ENCODE assay signal across 29 cellular contexts in the genomic region with DNA sequence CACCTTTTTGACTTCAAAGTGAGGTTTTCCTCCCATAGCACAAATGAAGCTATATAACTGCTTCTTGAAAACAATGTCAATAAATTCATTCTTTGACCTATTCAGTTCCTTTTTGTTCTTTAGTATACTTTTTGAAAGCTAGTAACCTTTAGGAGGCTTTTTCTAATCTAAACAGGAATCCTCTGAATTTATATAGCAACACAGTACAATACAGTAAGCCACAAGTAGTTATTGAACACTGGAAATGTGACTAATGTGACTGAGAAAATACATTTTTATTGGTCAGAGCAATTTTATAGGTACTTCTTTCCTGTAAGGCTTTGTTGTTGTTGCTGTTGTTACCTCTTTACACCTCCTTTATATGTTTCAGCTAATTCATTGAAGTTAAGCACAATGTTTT. TPM values are rescaled to one million over a fixed set of nuclear protein-coding genes. Genes with fewer than 3 reads are reported as not detected.
"Had no signal": no experiment of that assay in that cellular context is flagged by ENCODE, and none has a peak within 500 bp of the region (broad histone marks: within the 10 kb centered on the region; RNA-seq: fewer than 3 reads in every experiment).

No MANE protein-coding gene starts in this region.

- H3K9me3 Mint-ChIP-seq: activated CD4-positive, alpha-beta memory T cell treated with anti-CD3 and anti-CD28 coated beads, Interleukin-2, amount 10 ng/mL, durations not matched to agents 7 days and 5 days; activated CD4-positive, alpha-beta T cell treated with anti-CD3 and anti-CD28 coated beads, Interleukin-2, amount 10 ng/mL, durations not matched to agents 7 days and 5 days; activated naive CD4-positive, alpha-beta T cell treated with anti-CD3 and anti-CD28 coated beads, Interleukin-2, amount 10 ng/mL, durations not matched to agents 7 days and 5 days; activated T-cell treated with anti-CD3 and anti-CD28 coated beads, Interleukin-2, amount 50 U/mL, for 24 hours; WTC11 had no signal

- FAIRE-seq: astrocyte, bronchial epithelial cell had no signal

- ATAC-seq: activated T-cell treated with anti-CD3 and anti-CD28 coated beads, Interleukin-2, amount 50 U/mL, for 72 hours; gastroesophageal sphincter; WTC11 had no signal

- H3K27me3 Mint-ChIP-seq: activated CD4-positive, alpha-beta memory T cell treated with anti-CD3 and anti-CD28 coated beads, Interleukin-2, amount 10 ng/mL, durations not matched to agents 7 days and 5 days; activated CD4-positive, alpha-beta T cell treated with anti-CD3 and anti-CD28 coated beads, Interleukin-2, amount 10 ng/mL, durations not matched to agents 7 days and 5 days; activated naive CD4-positive, alpha-beta T cell treated with anti-CD3 and anti-CD28 coated beads, Interleukin-2, amount 10 ng/mL, durations not matched to agents 7 days and 5 days; activated naive CD8-positive, alpha-beta T cell; activated T-cell treated with anti-CD3 and anti-CD28 coated beads, Interleukin-2, amount 50 U/mL, for 24 hours had no signal

- H3K27ac ChIP-seq: brain microvascular endothelial cell, colonic mucosa, esophagus muscularis mucosa, gastroesophageal sphincter had no signal

- H3K27me3 ChIP-seq: brain microvascular endothelial cell, colonic mucosa, esophagus muscularis mucosa, gastroesophageal sphincter had no signal

- H3K4me3 Mint-ChIP-seq: activated CD4-positive, alpha-beta memory T cell treated with anti-CD3 and anti-CD28 coated beads, Interleukin-2, amount 10 ng/mL, durations not matched to agents 7 days and 5 days; activated CD4-positive, alpha-beta T cell treated with anti-CD3 and anti-CD28 coated beads, Interleukin-2, amount 10 ng/mL, durations not matched to agents 7 days and 5 days; activated naive CD4-positive, alpha-beta T cell treated with anti-CD3 and anti-CD28 coated beads, Interleukin-2, amount 10 ng/mL, durations not matched to agents 7 days and 5 days; activated naive CD8-positive, alpha-beta T cell; activated T-cell treated with anti-CD3 and anti-CD28 coated beads, Interleukin-2, amount 50 U/mL, for 24 hours; activated T-cell treated with anti-CD3 and anti-CD28 coated beads, Interleukin-2, amount 50 U/mL, for 72 hours; WTC11 had no signal

- H3K4me3 ChIP-seq: colonic mucosa, esophagus muscularis mucosa, gastroesophageal sphincter had no signal

- H3K36me3 ChIP-seq: brain microvascular endothelial cell, colonic mucosa, esophagus muscularis mucosa, gastroesophageal sphincter had no signal

- H3K36me3 Mint-ChIP-seq: activated naive CD4-positive, alpha-beta T cell treated with anti-CD3 and anti-CD28 coated beads, Interleukin-2, amount 10 ng/mL, durations not matched to agents 7 days and 5 days; activated naive CD8-positive, alpha-beta T cell; WTC11 had no signal

- H3K4me1 ChIP-seq: colonic mucosa had no signal

- H3K27ac Mint-ChIP-seq: activated CD4-positive, alpha-beta memory T cell treated with anti-CD3 and anti-CD28 coated beads, Interleukin-2, amount 10 ng/mL, durations not matched to agents 7 days and 5 days; activated CD4-positive, alpha-beta T cell treated with anti-CD3 and anti-CD28 coated beads, Interleukin-2, amount 10 ng/mL, durations not matched to agents 7 days and 5 days; activated naive CD4-positive, alpha-beta T cell treated with anti-CD3 and anti-CD28 coated beads, Interleukin-2, amount 10 ng/mL, durations not matched to agents 7 days and 5 days; activated naive CD8-positive, alpha-beta T cell; activated T-cell treated with anti-CD3 and anti-CD28 coated beads, Interleukin-2, amount 50 U/mL, for 24 hours; activated T-cell treated with anti-CD3 and anti-CD28 coated beads, Interleukin-2, amount 50 U/mL, for 72 hours had no signal

- DNase-seq: activated CD4-positive, alpha-beta memory T cell treated with anti-CD3 and anti-CD28 coated beads, Interleukin-2, amount 10 ng/mL, durations not matched to agents 7 days and 5 days; activated CD4-positive, alpha-beta T cell treated with anti-CD3 and anti-CD28 coated beads for 1 hour; activated CD4-positive, alpha-beta T cell treated with anti-CD3 and anti-CD28 coated beads for 4 hours; activated CD4-positive, alpha-beta T cell treated with anti-CD3 and anti-CD28 coated beads, Interleukin-2, amount 10 ng/mL, durations not matched to agents 7 days and 5 days; activated CD4-positive, alpha-beta T cell treated with anti-CD3 and anti-CD28 coated beads, Interleukin-2, amount 50 U/mL, for 4 hours; activated CD8-positive, alpha-beta memory T cell treated with anti-CD3 and anti-CD28 coated beads, Interleukin-2, amount 50 U/mL, for 48 hours; activated gamma-delta T cell; activated naive CD4-positive, alpha-beta T cell; activated naive CD4-positive, alpha-beta T cell treated with anti-CD3 and anti-CD28 coated beads, Interleukin-2, amount 10 ng/mL, durations not matched to agents 7 days and 5 days; activated T-cell treated with anti-CD3 and anti-CD28 coated beads for 4 hours; activated T-cell treated with anti-CD3 and anti-CD28 coated beads, Interleukin-2, amount 50 U/mL, for 24 hours; activated T-cell treated with anti-CD3 and anti-CD28 coated beads, Interleukin-2, amount 50 U/mL, for 72 hours; amniotic stem cell; anterior cingulate cortex; brain microvascular endothelial cell; central memory CD4-positive, alpha-beta T cell; cerebellar nuclear complex; colonic mucosa; effector CD8-positive, alpha-beta T cell; erythroblast; foreskin melanocyte; T-helper 2 cell had no signal

- H3K9me3 ChIP-seq: colonic mucosa, esophagus muscularis mucosa, gastroesophageal sphincter had no signal

- H3K4me1 Mint-ChIP-seq: activated CD4-positive, alpha-beta memory T cell treated with anti-CD3 and anti-CD28 coated beads, Interleukin-2, amount 10 ng/mL, durations not matched to agents 7 days and 5 days; activated CD4-positive, alpha-beta T cell treated with anti-CD3 and anti-CD28 coated beads, Interleukin-2, amount 10 ng/mL, durations not matched to agents 7 days and 5 days; activated naive CD4-positive, alpha-beta T cell treated with anti-CD3 and anti-CD28 coated beads, Interleukin-2, amount 10 ng/mL, durations not matched to agents 7 days and 5 days had no signal

RNA-seq across cellular contexts. Expression of a gene that starts 49.8 kb away (rescaled TPM):
- total RNA-seq: activated CD4-positive, alpha-beta memory T cell treated with anti-CD3 and anti-CD28 coated beads, Interleukin-2, amount 10 ng/mL, durations not matched to agents 7 days and 5 days; activated CD4-positive, alpha-beta T cell treated with anti-CD3 and anti-CD28 coated beads, Interleukin-2, amount 10 ng/mL, durations not matched to agents 7 days and 5 days; activated T-cell treated with anti-CD3 and anti-CD28 coated beads, Interleukin-2, amount 50 U/mL, for 72 hours; T-helper 1 cell treated with Interleukin-12 subunit alpha and Interleukin-12 subunit beta and Interleukin-4 antibody, amounts not matched to agents 30 ng/mL and 1 ng/mL, for 36 hours had no signal
